9 cellular contexts compared by ENCODE assay signal in genomic region chr2:157897106-157897971, GRCh38. TPM values are rescaled to one million over a fixed set of nuclear protein-coding genes. Genes with fewer than 3 reads are reported as not detected.
DNase-seq lines count a peak whose midpoint lies in the region; ATAC-seq and TF ChIP-seq lines count a peak whose summit lies in the region.
"Had no signal": no experiment of that assay in that cellular context is flagged by ENCODE, and none has a peak within 500 bp of the region (broad histone marks: within the 10 kb centered on the region; RNA-seq: fewer than 3 reads in every experiment).

No MANE protein-coding gene starts in this region.

- H2BK5ac ChIP-seq in neuronal stem cell (ENCODE audit: low read length) = no peak overlapping the region

- H3K4me3 ChIP-seq in dorsolateral prefrontal cortex (no peak overlapping the region), neuronal stem cell (ENCODE audit: low read length in 2 of 2) (no peak overlapping the region), gastroesophageal sphincter (no peak overlapping the region)
- H3K4me3 ChIP-seq: lung had no signal

- H3K9me3 Mint-ChIP-seq in natural killer cell = no peaks in the 10 kb centered on the region

- H4K91ac ChIP-seq in neuronal stem cell (ENCODE audit: low read depth, low read length, poor library complexity) = no peak overlapping the region

- no peaks in the 10 kb centered on the region for H3K79me1 ChIP-seq in neuronal stem cell (ENCODE audit: low read depth, low read length)

- DNase-seq in natural killer cell = no peak
- DNase-seq in dorsolateral prefrontal cortex = no peak
- no peak for DNase-seq in neuronal stem cell (ENCODE audit: low spot score)
- DNase-seq in NCI-H748 (lab: John Stamatoyannopoulos, UW; ENCODE audit: unreplicated experiment) = no peak

- H3K4me3 Mint-ChIP-seq in natural killer cell = peak overlapping the region; percentile 84

- no peaks in the 10 kb centered on the region for H3K4me1 ChIP-seq in neuronal stem cell (ENCODE audit: control insufficient read depth in 2 of 2, insufficient read depth in 1 of 2, low read depth in 1 of 2, low read length in 2 of 2)
- no peaks in the 10 kb centered on the region for H3K4me1 ChIP-seq in gastroesophageal sphincter

- TF ChIP-seq CTCF in natural killer cell (IDR thresholded peaks at IDR 0.05) (no peak), dorsolateral prefrontal cortex (IDR thresholded peaks at IDR 0.05 in 54 of 56, conservative IDR thresholded peaks at IDR 0.05 in 2 of 56; ENCODE audit: low read depth in 1 of 56, partially characterized antibody in 56 of 56) (no peak), gastroesophageal sphincter (IDR thresholded peaks at IDR 0.05) (no peak)

- H3K23ac ChIP-seq in neuronal stem cell (ENCODE audit: low read depth, low read length, poor library complexity) = no peak overlapping the region

- H3K4me1 Mint-ChIP-seq in natural killer cell = peaks cover 15 to 21% of the 10 kb centered on the region in 2 donors

- no peak overlapping the region for H3K14ac ChIP-seq in neuronal stem cell (ENCODE audit: low read length)

- no peaks in the 10 kb centered on the region for H3K36me3 Mint-ChIP-seq in natural killer cell

- intact Hi-C loops in natural killer cell (cut with micrococcal nuclease) (no loop called here), dorsolateral prefrontal cortex (cut with DNase I) (no loop called here)

- H2AFZ ChIP-seq in neuronal stem cell (ENCODE audit: low read length) = no peak overlapping the region

- H2AK5ac ChIP-seq in neuronal stem cell (ENCODE audit: low read depth, low read length) = no peak overlapping the region

- H3K18ac ChIP-seq in neuronal stem cell (ENCODE audit: low read length) = no peak overlapping the region

- no peak overlapping the region for H4K8ac ChIP-seq in neuronal stem cell (ENCODE audit: low read depth, low read length)

- H3K9me3 ChIP-seq in neuronal stem cell (replicated peaks in 1 of 2; ENCODE audit: control insufficient read depth in 2 of 2, insufficient read depth in 1 of 2, low read depth in 1 of 2, low read length in 2 of 2) (no peaks in the 10 kb centered on the region), gastroesophageal sphincter (no peaks in the 10 kb centered on the region)

- no peak overlapping the region for H3K27ac ChIP-seq in dorsolateral prefrontal cortex
- H3K27ac ChIP-seq in neuronal stem cell (replicated peaks; ENCODE audit: low read length) = no peak overlapping the region
- H3K27ac ChIP-seq in gastroesophageal sphincter = no peak overlapping the region

- WGBS in neuronal stem cell (ENCODE audit: extremely low coverage in 2 of 2, insufficient read length in 2 of 2, insufficient replicate concordance in 1 of 2), 2 donors = no CpG with 5 or more reads among the region's 4 CpGs
- WGBS in gastroesophageal sphincter (ENCODE audit: low coverage in 1 of 2), 2 donors = 87 to 93% methylated on average over 2 to 4 of the region's 4 CpGs

- no peaks in the 10 kb centered on the region for H3K36me3 ChIP-seq in neuronal stem cell (replicated peaks in 1 of 2; ENCODE audit: control insufficient read depth in 2 of 2, insufficient read depth in 2 of 2, low read length in 2 of 2)
- no peaks in the 10 kb centered on the region for H3K36me3 ChIP-seq in gastroesophageal sphincter

- no peak overlapping the region for H2BK15ac ChIP-seq in neuronal stem cell (ENCODE audit: low read length)

- no peak overlapping the region for H3K9ac ChIP-seq in neuronal stem cell (ENCODE audit: low read depth, low read length, poor library complexity)

- TF ChIP-seq POLR2A in gastroesophageal sphincter (IDR thresholded peaks at IDR 0.05) = no peak

- H3K27me3 Mint-ChIP-seq in natural killer cell (ENCODE audit: low read depth in 2 of 2) = no peaks in the 10 kb centered on the region

- peak overlapping the region; percentile 44 to 52 for H3K27ac Mint-ChIP-seq in natural killer cell

- TF ChIP-seq EP300 in gastroesophageal sphincter (IDR thresholded peaks at IDR 0.05) = no peak

- H3K4ac ChIP-seq in neuronal stem cell (ENCODE audit: low read length) = no peak overlapping the region

- H2BK120ac ChIP-seq in neuronal stem cell (ENCODE audit: low read depth, low read length) = no peak overlapping the region

- ATAC-seq in GM18907 (IDR thresholded peaks at IDR 0.05; ENCODE audit: unreplicated experiment) (peak; percentile 51), HG03045 (IDR thresholded peaks at IDR 0.05; ENCODE audit: unreplicated experiment) (peak; percentile 46), natural killer cell (peak; percentile 48 to 54 (median 53)), gastroesophageal sphincter (no peak)
- ATAC-seq in activated CD4-positive, CD25-positive, alpha-beta regulatory T cell treated with anti-CD3 and anti-CD28 coated beads, Interleukin-2, amount 50 U/mL, for 24 hours = peak; percentile 25 to 32

- no peaks in the 10 kb centered on the region for H3K27me3 ChIP-seq in dorsolateral prefrontal cortex
- H3K27me3 ChIP-seq in neuronal stem cell (ENCODE audit: control insufficient read depth in 3 of 3, insufficient read depth in 3 of 3, low read depth in 1 of 3, low read length in 3 of 3) = peaks cover 0 to 50% (median 0%) of the 10 kb centered on the region in 3 experiments
- no peaks in the 10 kb centered on the region for H3K27me3 ChIP-seq in gastroesophageal sphincter

- no peak overlapping the region for H2BK12ac ChIP-seq in neuronal stem cell (ENCODE audit: low read length)

- H3K4me2 ChIP-seq in neuronal stem cell (ENCODE audit: insufficient read depth, low read length, poor library complexity, severe bottlenecking) = no peak overlapping the region

RNA-seq across cellular contexts. Expression of gene ACVR1, which starts 21.2 kb away (rescaled TPM):
- 1 to 10 TPM; 3.3 to 6.9 (median 6.1) TPM for total RNA-seq in natural killer cell
- total RNA-seq in dorsolateral prefrontal cortex = 10 to 100 TPM; 12.1 to 49.9 (median 22.3) TPM
- 8.4 TPM for polyA plus RNA-seq in neuronal stem cell (2013, experiment 1 of 2)
- 8.4 TPM for polyA plus RNA-seq in neuronal stem cell (2013, experiment 2 of 2)
- 10 to 100 TPM; 17.9 to 41.4 (median 29.9) TPM for total RNA-seq in gastroesophageal sphincter
